ENCODE assay signal across 13 cellular contexts in genomic region chr6:131635384-131636340, GRCh38. TPM values are rescaled to one million over a fixed set of nuclear protein-coding genes. Genes with fewer than 3 reads are reported as not detected.
DNase-seq lines count a peak whose midpoint lies in the region; ATAC-seq, FAIRE-seq and TF ChIP-seq lines count a peak whose summit lies in the region.
"Had no signal": no experiment of that assay in that cellular context is flagged by ENCODE, and none has a peak within 500 bp of the region (broad histone marks: within the 10 kb centered on the region; RNA-seq: fewer than 3 reads in every experiment).

No MANE protein-coding gene starts in this region.

- no peak overlapping the region for H3K4me3 Mint-ChIP-seq in CD8-positive, alpha-beta memory T cell

- no peaks in the 10 kb centered on the region for H3K9me3 ChIP-seq in right lobe of liver
- no peaks in the 10 kb centered on the region for H3K9me3 ChIP-seq in CD8-positive, alpha-beta memory T cell (ENCODE audit: low read length)
- H3K9me3 ChIP-seq: gastrocnemius medialis had no signal

- H3K27ac Mint-ChIP-seq in CD8-positive, alpha-beta memory T cell: no peak overlapping the region

- no peak for DNase-seq in right lobe of liver
- no peak for DNase-seq in CD8-positive, alpha-beta memory T cell
- no peak for DNase-seq in erythroblast (lab: John Stamatoyannopoulos, UW)
- DNase-seq in NCI-H2227 (lab: John Stamatoyannopoulos, UW; ENCODE audit: unreplicated experiment): no peak
- DNase-seq in D721Med (ENCODE audit: insufficient read length, low spot score): no peak
- DNase-seq: DMS 273 treated with DMSO at 0.1 percent for 48 hours, gastrocnemius medialis, H7, NCI-H146, SW 1271 had no signal

- TF ChIP-seq CTCF in right lobe of liver (IDR thresholded peaks at IDR 0.05) (no peak), D721Med (IDR thresholded peaks at IDR 0.05; ENCODE audit: insufficient read depth, missing control alignments) (no peak)

- no peaks in the 10 kb centered on the region for H3K9me3 Mint-ChIP-seq in CD8-positive, alpha-beta memory T cell

- intact Hi-C loops in right lobe of liver (cut with DNase I): no loop called here

- H3K4me3 ChIP-seq in right lobe of liver: peak overlapping the region in 1 of 3 donors; percentile 15
- H3K4me3 ChIP-seq in CD8-positive, alpha-beta memory T cell (ENCODE audit: low read length): no peak overlapping the region
- H3K4me3 ChIP-seq: gastrocnemius medialis had no signal

- peaks cover 0 to 2% of the 10 kb centered on the region in 2 donors for H3K27me3 Mint-ChIP-seq in CD8-positive, alpha-beta memory T cell

- H3K27ac ChIP-seq in right lobe of liver: no peak overlapping the region
- H3K27ac ChIP-seq in CD8-positive, alpha-beta memory T cell (ENCODE audit: low read depth, low read length): no peak overlapping the region
- H3K27ac ChIP-seq: gastrocnemius medialis had no signal

- peaks cover 0 to 5% (median 0%) of the 10 kb centered on the region in 3 donors for H3K36me3 Mint-ChIP-seq in CD8-positive, alpha-beta memory T cell

- POLR2A ChIA-PET in CD8-positive, alpha-beta memory T cell (lab: Charles Lee): no interaction called here

- WGBS in right lobe of liver (ENCODE audit: insufficient coverage, low coverage, low lambda C conversion rate, missing lambda C conversion rate): 78% methylated on average over 7 of the region's 11 CpGs

- H3K4me1 Mint-ChIP-seq in CD8-positive, alpha-beta memory T cell: no peaks in the 10 kb centered on the region

- no peaks in the 10 kb centered on the region for H3K27me3 ChIP-seq in right lobe of liver
- no peaks in the 10 kb centered on the region for H3K27me3 ChIP-seq in CD8-positive, alpha-beta memory T cell (ENCODE audit: insufficient read depth, low read length, poor library complexity, severe bottlenecking)
- H3K27me3 ChIP-seq: gastrocnemius medialis had no signal

- no peaks in the 10 kb centered on the region for H3K36me3 ChIP-seq in right lobe of liver
- no peaks in the 10 kb centered on the region for H3K36me3 ChIP-seq in CD8-positive, alpha-beta memory T cell (ENCODE audit: insufficient read depth, low read length)
- H3K36me3 ChIP-seq: gastrocnemius medialis had no signal

- ATAC-seq in GM18870 (IDR thresholded peaks at IDR 0.05; ENCODE audit: unreplicated experiment): peak; percentile 84
- ATAC-seq in HG02588 (IDR thresholded peaks at IDR 0.05; ENCODE audit: unreplicated experiment): peak; percentile 84
- peak; percentile 68 for ATAC-seq in HG03520 (IDR thresholded peaks at IDR 0.05; ENCODE audit: unreplicated experiment)
- ATAC-seq in right lobe of liver: peak in 3 of 4 donors; percentile 7 to 56 (median 26)
- ATAC-seq: gastrocnemius medialis had no signal

- peaks cover 0 to 6% (median 0%) of the 10 kb centered on the region in 4 donors for H3K4me1 ChIP-seq in right lobe of liver
- H3K4me1 ChIP-seq in CD8-positive, alpha-beta memory T cell (ENCODE audit: insufficient read depth, low read length): no peaks in the 10 kb centered on the region
- H3K4me1 ChIP-seq: gastrocnemius medialis had no signal

- no peak for FAIRE-seq in D721Med (lab: Jason Lieb, UNC)

- CTCF ChIA-PET in CD8-positive, alpha-beta memory T cell (lab: Charles Lee): interaction anchor here (5.7 kb wide), 1 partner anchor 8 kb away, joined by 41 read pairs; the partner anchor contains the start of gene MED23

- TF ChIP-seq POLR2A in right lobe of liver (IDR thresholded peaks at IDR 0.05): no peak
- TF ChIP-seq POLR2A in erythroblast (IDR thresholded peaks at IDR 0.05; ENCODE audit: low read length): no peak

RNA-seq across cellular contexts. Expression of gene ENPP3, which starts 1.4 kb away (rescaled TPM):
- 1 to 10 TPM in 4 of 6 experiments, under 1 TPM in 2; 0.63 to 2.7 (median 1.5) TPM for total RNA-seq in right lobe of liver
- 1 to 10 TPM; 1.2 to 1.3 TPM for total RNA-seq in CD8-positive, alpha-beta memory T cell
- 0.15 TPM for polyA plus RNA-seq in CD8-positive, alpha-beta memory T cell
- total RNA-seq: H7 had no signal

RNA-seq across cellular contexts. Expression of gene MED23, which starts 7.6 kb away (rescaled TPM):
- 10 to 100 TPM in 4 of 6 experiments, 1 to 10 TPM in 2; 8.8 to 13.8 (median 11.0) TPM for total RNA-seq in right lobe of liver
- 10 to 100 TPM; 35.1 to 36.4 TPM for total RNA-seq in CD8-positive, alpha-beta memory T cell
- polyA plus RNA-seq in CD8-positive, alpha-beta memory T cell: 15.6 TPM

Comparison
In these comparisons a context has a peak if more than half of its experiments do, and no peak if none do; other contexts are left out.
1. ATAC-seq: peak in every context shown above with its lines; median percentile 84 in GM18870; 84 in HG02588; 68 in HG03520; 26 in right lobe of liver.